ENCODE assay signal across 10 cellular contexts in the genomic region with DNA sequence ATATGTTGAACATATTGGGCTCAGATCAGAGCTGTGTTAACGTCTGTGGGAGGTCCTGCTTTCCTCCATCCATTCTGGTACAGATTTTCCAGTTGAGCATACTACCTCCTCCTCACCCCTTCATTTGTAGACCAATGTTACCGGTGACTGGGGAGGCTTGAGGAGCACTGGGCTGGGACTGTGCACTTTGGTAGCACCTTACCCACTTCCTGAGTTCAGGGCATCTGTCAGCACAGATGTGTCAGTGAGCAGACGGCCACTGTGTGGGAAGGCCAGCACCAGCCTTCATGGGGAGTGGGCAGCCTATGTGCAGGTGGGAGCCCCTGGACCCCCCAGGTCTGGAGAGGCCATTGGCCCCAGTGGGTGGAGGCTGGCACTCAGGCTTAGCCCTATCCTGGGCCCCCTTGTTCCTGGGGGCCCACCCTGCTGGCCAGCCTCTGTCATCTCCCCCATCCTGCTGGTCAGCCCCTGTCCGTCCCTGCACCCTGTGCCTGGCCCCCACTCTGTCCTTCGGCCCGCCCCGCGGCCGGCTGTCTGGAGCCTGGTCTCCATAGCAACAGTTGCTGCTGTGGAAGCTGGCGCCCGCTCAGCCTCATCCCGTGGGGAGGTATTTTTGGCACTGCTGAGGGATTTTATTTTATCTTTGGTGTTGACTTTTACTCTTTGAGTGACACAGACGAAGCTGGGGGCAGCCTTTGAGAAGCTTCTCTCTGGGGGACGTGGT. TPM values are rescaled to one million over a fixed set of nuclear protein-coding genes. Genes with fewer than 3 reads are reported as not detected.
DNase-seq lines count a peak whose midpoint lies in the region; ATAC-seq and TF ChIP-seq lines count a peak whose summit lies in the region.
"Had no signal": no experiment of that assay in that cellular context is flagged by ENCODE, and none has a peak within 500 bp of the region (broad histone marks: within the 10 kb centered on the region; RNA-seq: fewer than 3 reads in every experiment).

No MANE protein-coding gene starts in this region.

- H3K27ac ChIP-seq in BLaER1 treated with 17β-estradiol and CSF1 and Interleukin-3, amounts not matched to agents 10 nM and 100 nM: peak overlapping the region in 5 of 11 experiments; percentile 18 to 54 (median 24); a peak in 5 of 22 replicates
- H3K27ac ChIP-seq: SJSA1 had no signal

- H3K9me3 ChIP-seq in BLaER1 treated with 17β-estradiol and CSF1 and Interleukin-3, amounts not matched to agents 10 nM and 100 nM (replicated peaks in 1 of 11): no peaks in the 10 kb centered on the region
- H3K9me3 ChIP-seq: SJSA1 had no signal

- H4K20me1 ChIP-seq in BLaER1 treated with 17β-estradiol and CSF1 and Interleukin-3, amounts not matched to agents 10 nM and 100 nM: peaks cover 0 to 44% (median 36%) of the 10 kb centered on the region in 11 experiments; a peak in 15 of 22 replicates

- no peak for ATAC-seq in GM18505 (IDR thresholded peaks at IDR 0.05; ENCODE audit: unreplicated experiment)
- ATAC-seq in HG03457 (IDR thresholded peaks at IDR 0.05; ENCODE audit: unreplicated experiment): no peak
- no peak for ATAC-seq in HG02678 (IDR thresholded peaks at IDR 0.05; ENCODE audit: unreplicated experiment)

- H3K4me3 ChIP-seq in BLaER1 treated with 17β-estradiol and CSF1 and Interleukin-3, amounts not matched to agents 10 nM and 100 nM: peak overlapping the region in 3 of 10 experiments; percentile 12 to 31 (median 23); a peak in 2 of 20 replicates
- H3K4me3 ChIP-seq: SJSA1 had no signal

- H3K36me3 ChIP-seq in BLaER1 treated with 17β-estradiol and CSF1 and Interleukin-3, amounts not matched to agents 10 nM and 100 nM: no peaks in the 10 kb centered on the region
- H3K36me3 ChIP-seq: SJSA1 had no signal

- H3K27me3 ChIP-seq in BLaER1 treated with 17β-estradiol and CSF1 and Interleukin-3, amounts not matched to agents 10 nM and 100 nM: peaks cover 0 to 13% (median 0%) of the 10 kb centered on the region in 11 experiments; a peak in 2 of 22 replicates
- H3K27me3 ChIP-seq: SJSA1 had no signal

- peak; percentile 22 for DNase-seq in NCI-H446 treated with DMSO at 0.1 percent for 48 hours (lab: John Stamatoyannopoulos, UW)
- peak; percentile 10 for DNase-seq in fibroblast of the conjunctiva (ENCODE audit: low read depth)
- peak; percentile 30 for DNase-seq in occipital lobe (lab: John Stamatoyannopoulos, UW)
- no peak for DNase-seq in central memory CD4-positive, alpha-beta T cell
- DNase-seq: stimulated activated CD4-positive, alpha-beta T cell treated with anti-CD3 and anti-CD28 coated beads, Interleukin-4, amount 100 ng/mL, for 24 hours had no signal

- H3K4me1 ChIP-seq in BLaER1 treated with 17β-estradiol and CSF1 and Interleukin-3, amounts not matched to agents 10 nM and 100 nM: peaks cover 35 to 90% (median 77%) of the 10 kb centered on the region in 10 experiments
- H3K4me1 ChIP-seq: SJSA1 had no signal

- H3K4me2 ChIP-seq in BLaER1 treated with 17β-estradiol and CSF1 and Interleukin-3, amounts not matched to agents 10 nM and 100 nM: peak overlapping the region; percentile 8 to 96 (median 87); a peak in 21 of 22 replicates

- no peak for TF ChIP-seq POLR2A in GM18505 (IDR thresholded peaks at IDR 0.05; ENCODE audit: borderline replicate concordance, extremely low read depth, insufficient read depth, insufficient read length)

- peak overlapping the region in 5 of 11 experiments; percentile 6 to 48 (median 42); a peak in 9 of 22 replicates for H3K9ac ChIP-seq in BLaER1 treated with 17β-estradiol and CSF1 and Interleukin-3, amounts not matched to agents 10 nM and 100 nM

RNA-seq across cellular contexts. Expression of gene WNK2, which starts 21.3 kb away (rescaled TPM):
- total RNA-seq in occipital lobe: 16.4 TPM
- total RNA-seq: SJSA1 had no signal
